ENCODE assay signal across 29 cellular contexts in genomic region chr13:96844195-96844594, GRCh38.
"Had no signal": no experiment of that assay in that cellular context is flagged by ENCODE, and none has a peak within 500 bp of the region (broad histone marks: within the 10 kb centered on the region; RNA-seq: fewer than 3 reads in every experiment).

No MANE protein-coding gene starts in this region.

- H3K27ac ChIP-seq: VCaP had no signal

- DNase-seq: activated B cell treated with CpG ODN at 0.5 μM for 24 hours; activated CD4-positive, alpha-beta memory T cell treated with anti-CD3 and anti-CD28 coated beads for 36 hours; activated CD4-positive, alpha-beta T cell treated with anti-CD3 and anti-CD28 coated beads for 4 hours; activated CD4-positive, alpha-beta T cell treated with anti-CD3 and anti-CD28 coated beads, Interleukin-2, amount 50 U/mL, for 1 hour; activated CD4-positive, CD25-positive, alpha-beta regulatory T cell treated with anti-CD3 and anti-CD28 coated beads, Interleukin-2, amount 50 U/mL, for 72 hours; activated CD8-positive, alpha-beta memory T cell treated with anti-CD3 and anti-CD28 coated beads for 24 hours; activated CD8-positive, alpha-beta memory T cell treated with anti-CD3 and anti-CD28 coated beads, Interleukin-2, amount 10 ng/mL, durations not matched to agents 7 days and 5 days; activated CD8-positive, alpha-beta memory T cell treated with anti-CD3 and anti-CD28 coated beads, Interleukin-2, amount 50 U/mL, for 48 hours; activated effector memory CD4-positive, alpha-beta T cell treated with Interleukin-2 at 50 U/mL for 16 hours; activated naive CD4-positive, alpha-beta T cell treated with anti-CD3 and anti-CD28 coated beads, Interleukin-2, amount 10 ng/mL, durations not matched to agents 7 days and 5 days; activated naive CD8-positive, alpha-beta T cell treated with anti-CD3 and anti-CD28 coated beads, Interleukin-2, amount 50 U/mL, for 24 hours; activated T-cell treated with anti-CD3 and anti-CD28 coated beads, Interleukin-2, amount 50 U/mL, for 48 hours; anterior cingulate cortex; caudate nucleus; cerebellar nuclear complex; NCI-H1694 treated with DMSO at 0.1 percent for 48 hours; NCI-H2029; NCI-H2107; NCI-H2171; NCI-H2227 treated with DMSO at 0.1 percent for 48 hours; NCI-H446; NCI-H510A treated with DMSO at 0.1 percent for 48 hours; Right ventricle myocardium superior; SW 1271; T-helper 1 cell; T-helper 2 cell; T-helper 9 cell had no signal

- H3K4me3 ChIP-seq: K562 had no signal
